In genomic region chr16:4937782-4938682, GRCh38 we compare ENCODE assay signal across 1 cellular context.
TF ChIP-seq lines count a peak whose summit lies in the region.

No MANE protein-coding gene starts in this region.

TF ChIP-seq in H1, 55 proteins besides CTCF, POLR2A, EP300 and RAD21:
- no peak for TF ChIP-seq TBP (IDR thresholded peaks at IDR 0.05; ENCODE audit: low read depth, low read length)
